ENCODE assay signal across 26 cellular contexts in genomic region chr4:143455211-143455610, GRCh38. TPM values are rescaled to one million over a fixed set of nuclear protein-coding genes. Genes with fewer than 3 reads are reported as not detected.
DNase-seq lines count a peak whose midpoint lies in the region; ATAC-seq and TF ChIP-seq lines count a peak whose summit lies in the region.
"Had no signal": no experiment of that assay in that cellular context is flagged by ENCODE, and none has a peak within 500 bp of the region (broad histone marks: within the 10 kb centered on the region; RNA-seq: fewer than 3 reads in every experiment).

No MANE protein-coding gene starts in this region.

- H3K9me2 ChIP-seq in GM23338 (ENCODE audit: insufficient read depth) = no peaks in the 10 kb centered on the region

- DNase-seq in GM23338 (ENCODE audit: low spot score) = no peak
- peak; percentile 58 for DNase-seq in OCI-M1 (lab: John Stamatoyannopoulos, UW)
- DNase-seq in brain microvascular endothelial cell = peak; percentile 1
- DNase-seq in fibroblast of villous mesenchyme (ENCODE audit: low read depth) = peak; percentile 39
- DNase-seq in aorta = no peak
- no peak for DNase-seq in GM13977 (ENCODE audit: low spot score)
- DNase-seq in NCI-H2107 treated with DMSO at 0.1 percent for 48 hours (lab: John Stamatoyannopoulos, UW; ENCODE audit: unreplicated experiment) = no peak
- DNase-seq: ACHN; CD4-positive, alpha-beta T cell; COR-L47; DMS 273 treated with DMSO at 0.1 percent for 48 hours; DMS79 treated with DMSO at 0.1 percent for 48 hours; GOT3; NCI-H1092 treated with DMSO at 0.1 percent for 48 hours; NCI-H1436 treated with DMSO at 0.1 percent for 48 hours; NCI-H1930; NCI-H2227 treated with DMSO at 0.1 percent for 48 hours; NCI-H510A treated with DMSO at 0.1 percent for 48 hours; NCI-H748 treated with DMSO at 0.1 percent for 48 hours; NK-92 treated with Interleukin-12 subunit alpha and Interleukin-12 subunit beta, amount 100 ng/mL, for 24 hours; SJCRH30 had no signal

- no peaks in the 10 kb centered on the region for H4K20me1 ChIP-seq in GM23338 (replicated peaks; ENCODE audit: insufficient read depth)

- no peaks in the 10 kb centered on the region for H3K36me3 ChIP-seq in GM23338 (ENCODE audit: insufficient read depth)
- no peaks in the 10 kb centered on the region for H3K36me3 ChIP-seq in brain microvascular endothelial cell (replicated peaks)
- H3K36me3 ChIP-seq in aorta (ENCODE audit: control insufficient read depth in 1 of 2, insufficient read depth in 2 of 2, low read length in 1 of 2) = no peaks in the 10 kb centered on the region
- H3K36me3 ChIP-seq: SJCRH30 had no signal

- H2AFZ ChIP-seq in GM23338 = no peak overlapping the region

- no peaks in the 10 kb centered on the region for H3K27me3 Mint-ChIP-seq in GM23338 (ENCODE audit: insufficient read depth, low read depth, poor library complexity)

- H3K36me3 Mint-ChIP-seq in GM23338 (ENCODE audit: low read depth) = peaks cover 1% of the 10 kb centered on the region; the same call in 2 of the 3 replicates

- no peak for TF ChIP-seq CTCF in GM23338 (conservative IDR thresholded peaks at IDR 0.05; ENCODE audit: low read depth in 2 of 2)
- no peak for TF ChIP-seq CTCF in brain microvascular endothelial cell (IDR thresholded peaks at IDR 0.05; ENCODE audit: low read depth, low read length, missing control alignments)
- peak; percentile 2 for TF ChIP-seq CTCF in fibroblast of villous mesenchyme (IDR thresholded peaks at IDR 0.05; ENCODE audit: insufficient read depth, low read depth, low read length)
- no peak for TF ChIP-seq CTCF in GM13977 (IDR thresholded peaks at IDR 0.05; ENCODE audit: extremely low read depth, insufficient read depth, missing control alignments)

- H3K4me3 ChIP-seq in GM23338 = no peak overlapping the region
- H3K4me3 ChIP-seq in brain microvascular endothelial cell (ENCODE audit: low read depth, low read length) = no peak overlapping the region
- no peak overlapping the region for H3K4me3 ChIP-seq in fibroblast of villous mesenchyme (ENCODE audit: low read depth, low read length)
- no peak overlapping the region for H3K4me3 ChIP-seq in aorta (ENCODE audit: low read length in 2 of 2)
- H3K4me3 ChIP-seq: BLaER1, SJCRH30 had no signal

- H3K79me2 ChIP-seq in GM23338 (replicated peaks; ENCODE audit: insufficient read depth) = no peaks in the 10 kb centered on the region

- H3K4me3 Mint-ChIP-seq in GM23338 = no peak overlapping the region
- H3K4me3 Mint-ChIP-seq: CD4-positive, alpha-beta T cell had no signal

- 0 out of 2 replicates have a peak overlapping the region, but pooled peaks have one; percentile 0 for H3K4me2 ChIP-seq in GM23338
- H3K4me2 ChIP-seq: BLaER1, KMS-11 had no signal

- H3K27me3 ChIP-seq in GM23338 (ENCODE audit: insufficient read depth) (no peaks in the 10 kb centered on the region), brain microvascular endothelial cell (replicated peaks) (no peaks in the 10 kb centered on the region), aorta (ENCODE audit: control insufficient read depth in 1 of 2, insufficient read depth in 2 of 2, low read length in 1 of 2) (no peaks in the 10 kb centered on the region)
- H3K27me3 ChIP-seq: BLaER1, SJCRH30 had no signal

- intact Hi-C loops in aorta (cut with DNase I) = no loop called here

- H3K27ac ChIP-seq in GM23338 (ENCODE audit: low read depth) (no peak overlapping the region), brain microvascular endothelial cell (no peak overlapping the region), aorta (ENCODE audit: low read depth in 1 of 2, low read length in 2 of 2) (peak overlapping the region in 1 of 2 donors; percentile 14)
- H3K27ac ChIP-seq: BLaER1, KMS-11, SJCRH30 had no signal

- 59 to 63% methylated on average over 3 of the region's 3 CpGs for WGBS in aorta, 2 donors

- H3K9me3 ChIP-seq in aorta (ENCODE audit: control insufficient read depth, low read length) = no peaks in the 10 kb centered on the region
- H3K9me3 ChIP-seq: BLaER1, SJCRH30 had no signal

- peaks cover 16% of the 10 kb centered on the region for H3K4me1 ChIP-seq in GM23338 (ENCODE audit: insufficient read depth)
- no peaks in the 10 kb centered on the region for H3K4me1 ChIP-seq in aorta (ENCODE audit: control insufficient read depth in 1 of 2, insufficient read depth in 2 of 2, low read length in 2 of 2)
- H3K4me1 ChIP-seq: BLaER1, SJCRH30 had no signal

- H3F3A ChIP-seq in GM23338 (replicated peaks; ENCODE audit: low read depth) = no peaks in the 10 kb centered on the region

- in situ Hi-C loops in brain microvascular endothelial cell (cut with HindIII; ENCODE audit: low pct_ligation_motif_present, low sequenced_read_pairs) (no loop called here), GM13977 (cut with MboI; ENCODE audit: low pct_unique_long_range_greater_than_20kb, low sequenced_read_pairs, unreplicated experiment) (no loop called here)

- H3K27ac Mint-ChIP-seq in GM23338 = no peak overlapping the region
- H3K27ac Mint-ChIP-seq: CD4-positive, alpha-beta T cell had no signal

- H3K9me3 Mint-ChIP-seq in GM23338 = no peaks in the 10 kb centered on the region
- H3K9me3 Mint-ChIP-seq: CD4-positive, alpha-beta T cell had no signal

- H3K4me1 Mint-ChIP-seq in GM23338 = peaks cover 17% of the 10 kb centered on the region

- ATAC-seq in GM23338 (no peak), aorta (ENCODE audit: low FRiP score) (no peak), HG02763 (IDR thresholded peaks at IDR 0.05; ENCODE audit: unreplicated experiment) (no peak)
- ATAC-seq: HCT116, Panc1 had no signal

TF ChIP-seq in GM23338, 12 proteins besides CTCF, POLR2A, EP300 and RAD21 (continues in another document):
- TF ChIP-seq, protein P1, sequence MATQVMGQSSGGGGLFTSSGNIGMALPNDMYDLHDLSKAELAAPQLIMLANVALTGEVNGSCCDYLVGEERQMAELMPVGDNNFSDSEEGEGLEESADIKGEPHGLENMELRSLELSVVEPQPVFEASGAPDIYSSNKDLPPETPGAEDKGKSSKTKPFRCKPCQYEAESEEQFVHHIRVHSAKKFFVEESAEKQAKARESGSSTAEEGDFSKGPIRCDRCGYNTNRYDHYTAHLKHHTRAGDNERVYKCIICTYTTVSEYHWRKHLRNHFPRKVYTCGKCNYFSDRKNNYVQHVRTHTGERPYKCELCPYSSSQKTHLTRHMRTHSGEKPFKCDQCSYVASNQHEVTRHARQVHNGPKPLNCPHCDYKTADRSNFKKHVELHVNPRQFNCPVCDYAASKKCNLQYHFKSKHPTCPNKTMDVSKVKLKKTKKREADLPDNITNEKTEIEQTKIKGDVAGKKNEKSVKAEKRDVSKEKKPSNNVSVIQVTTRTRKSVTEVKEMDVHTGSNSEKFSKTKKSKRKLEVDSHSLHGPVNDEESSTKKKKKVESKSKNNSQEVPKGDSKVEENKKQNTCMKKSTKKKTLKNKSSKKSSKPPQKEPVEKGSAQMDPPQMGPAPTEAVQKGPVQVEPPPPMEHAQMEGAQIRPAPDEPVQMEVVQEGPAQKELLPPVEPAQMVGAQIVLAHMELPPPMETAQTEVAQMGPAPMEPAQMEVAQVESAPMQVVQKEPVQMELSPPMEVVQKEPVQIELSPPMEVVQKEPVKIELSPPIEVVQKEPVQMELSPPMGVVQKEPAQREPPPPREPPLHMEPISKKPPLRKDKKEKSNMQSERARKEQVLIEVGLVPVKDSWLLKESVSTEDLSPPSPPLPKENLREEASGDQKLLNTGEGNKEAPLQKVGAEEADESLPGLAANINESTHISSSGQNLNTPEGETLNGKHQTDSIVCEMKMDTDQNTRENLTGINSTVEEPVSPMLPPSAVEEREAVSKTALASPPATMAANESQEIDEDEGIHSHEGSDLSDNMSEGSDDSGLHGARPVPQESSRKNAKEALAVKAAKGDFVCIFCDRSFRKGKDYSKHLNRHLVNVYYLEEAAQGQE (IDR thresholded peaks at IDR 0.05; ENCODE audit: unreplicated experiment) = no peak
- TF ChIP-seq NANOG (IDR thresholded peaks at IDR 0.05; ENCODE audit: borderline replicate concordance) (no peak), CREB1 (CRISPR knock-in tag; IDR thresholded peaks at IDR 0.05; ENCODE audit: low read depth) (no peak)

RNA-seq across cellular contexts. Expression of gene SMARCA5, which starts 58.3 kb away (rescaled TPM):
- total RNA-seq in GM23338 (2014; rRNA removed; shearing (Covaris generic)) = 102 and 103 TPM in 2 replicates
- 79.9 and 101 TPM in 2 replicates for polyA plus RNA-seq in GM23338 (2016; fragmentation: Nextera tagmentation; extraction: Ambion mirVana)
- total RNA-seq in fibroblast of villous mesenchyme = 50.6 and 73.8 TPM in 2 replicates
- 10 to 100 TPM; 39.0 to 43.3 TPM for total RNA-seq in aorta
- polyA plus RNA-seq in aorta = 10 to 100 TPM; 12.5 to 15.8 TPM

Comparison
In these comparisons a context has a peak if more than half of its experiments do, and no peak if none do; other contexts are left out.
1. DNase-seq: peak in OCI-M1 (single experiment), brain microvascular endothelial cell (single experiment) and fibroblast of villous mesenchyme (single experiment); none in GM23338 (single experiment), aorta (0 of 2), GM13977 (single experiment) and NCI-H2107 treated with DMSO at 0.1 percent for 48 hours (single experiment).